Comparison of ENCODE assay signal across 1 cellular context in the genomic region with DNA sequence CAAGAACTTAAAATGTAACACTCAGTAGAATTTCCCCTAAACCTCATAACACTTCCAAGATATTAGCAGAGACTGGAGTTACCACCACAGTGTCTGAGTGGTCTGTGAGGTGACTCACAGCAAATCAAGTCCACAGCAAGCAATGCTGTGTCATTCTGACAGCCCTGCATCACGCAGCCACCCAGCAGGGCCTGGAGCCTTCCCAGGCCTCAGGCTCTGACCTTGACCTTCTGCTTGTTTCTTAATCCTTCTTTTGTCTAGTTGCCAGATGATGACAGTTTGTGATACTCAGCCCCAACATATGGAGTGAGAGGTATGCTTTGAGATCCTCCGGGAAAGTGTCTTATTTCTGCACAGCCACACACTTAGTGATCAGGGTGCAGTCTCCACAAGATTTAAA.
TF ChIP-seq lines count a peak whose summit lies in the region.

No MANE protein-coding gene starts in this region.

TF ChIP-seq in HepG2, 621 proteins besides CTCF, POLR2A, EP300 and RAD21 (continued from another document):
- TF ChIP-seq LRRFIP1 (CRISPR knock-in tag; conservative IDR thresholded peaks at IDR 0.05) (no peak), ZNF543 (CRISPR knock-in tag; IDR thresholded peaks at IDR 0.05) (no peak), ZNF317 (CRISPR knock-in tag; IDR thresholded peaks at IDR 0.05) (no peak), MAFG (CRISPR knock-in tag; IDR thresholded peaks at IDR 0.05) (no peak), RFX5 (IDR thresholded peaks at IDR 0.05; ENCODE audit: low read depth, low read length) (no peak), TEAD3 (CRISPR knock-in tag; optimal IDR thresholded peaks at IDR 0.05; ENCODE audit: borderline replicate concordance) (no peak), KLF16 (CRISPR knock-in tag; IDR thresholded peaks at IDR 0.05) (no peak), SKI (IDR thresholded peaks at IDR 0.05; ENCODE audit: partially characterized antibody) (peak; percentile 54), RXRA (CRISPR knock-in tag; IDR thresholded peaks at IDR 0.05) (peak; percentile 71; the same call in 1 of the 2 replicates), ATRX (CRISPR knock-in tag; IDR thresholded peaks at IDR 0.05; ENCODE audit: borderline replicate concordance) (no peak), SRF (IDR thresholded peaks at IDR 0.05; ENCODE audit: low read depth, low read length) (no peak), REPIN1 (CRISPR knock-in tag; IDR thresholded peaks at IDR 0.05; ENCODE audit: borderline replicate concordance, low read depth) (no peak), HNRNPLL (IDR thresholded peaks at IDR 0.05; ENCODE audit: low read depth, low read length, poor library complexity, severe bottlenecking) (no peak), RARA (CRISPR knock-in tag; IDR thresholded peaks at IDR 0.05) (peak; percentile 81), IRF1 (CRISPR knock-in tag; IDR thresholded peaks at IDR 0.05; ENCODE audit: low read depth) (no peak)
- TF ChIP-seq, protein P1, sequence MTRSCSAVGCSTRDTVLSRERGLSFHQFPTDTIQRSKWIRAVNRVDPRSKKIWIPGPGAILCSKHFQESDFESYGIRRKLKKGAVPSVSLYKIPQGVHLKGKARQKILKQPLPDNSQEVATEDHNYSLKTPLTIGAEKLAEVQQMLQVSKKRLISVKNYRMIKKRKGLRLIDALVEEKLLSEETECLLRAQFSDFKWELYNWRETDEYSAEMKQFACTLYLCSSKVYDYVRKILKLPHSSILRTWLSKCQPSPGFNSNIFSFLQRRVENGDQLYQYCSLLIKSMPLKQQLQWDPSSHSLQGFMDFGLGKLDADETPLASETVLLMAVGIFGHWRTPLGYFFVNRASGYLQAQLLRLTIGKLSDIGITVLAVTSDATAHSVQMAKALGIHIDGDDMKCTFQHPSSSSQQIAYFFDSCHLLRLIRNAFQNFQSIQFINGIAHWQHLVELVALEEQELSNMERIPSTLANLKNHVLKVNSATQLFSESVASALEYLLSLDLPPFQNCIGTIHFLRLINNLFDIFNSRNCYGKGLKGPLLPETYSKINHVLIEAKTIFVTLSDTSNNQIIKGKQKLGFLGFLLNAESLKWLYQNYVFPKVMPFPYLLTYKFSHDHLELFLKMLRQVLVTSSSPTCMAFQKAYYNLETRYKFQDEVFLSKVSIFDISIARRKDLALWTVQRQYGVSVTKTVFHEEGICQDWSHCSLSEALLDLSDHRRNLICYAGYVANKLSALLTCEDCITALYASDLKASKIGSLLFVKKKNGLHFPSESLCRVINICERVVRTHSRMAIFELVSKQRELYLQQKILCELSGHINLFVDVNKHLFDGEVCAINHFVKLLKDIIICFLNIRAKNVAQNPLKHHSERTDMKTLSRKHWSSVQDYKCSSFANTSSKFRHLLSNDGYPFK (CRISPR knock-in tag; IDR thresholded peaks at IDR 0.05; ENCODE audit: borderline replicate concordance), result no peak
- TF ChIP-seq, protein P2, sequence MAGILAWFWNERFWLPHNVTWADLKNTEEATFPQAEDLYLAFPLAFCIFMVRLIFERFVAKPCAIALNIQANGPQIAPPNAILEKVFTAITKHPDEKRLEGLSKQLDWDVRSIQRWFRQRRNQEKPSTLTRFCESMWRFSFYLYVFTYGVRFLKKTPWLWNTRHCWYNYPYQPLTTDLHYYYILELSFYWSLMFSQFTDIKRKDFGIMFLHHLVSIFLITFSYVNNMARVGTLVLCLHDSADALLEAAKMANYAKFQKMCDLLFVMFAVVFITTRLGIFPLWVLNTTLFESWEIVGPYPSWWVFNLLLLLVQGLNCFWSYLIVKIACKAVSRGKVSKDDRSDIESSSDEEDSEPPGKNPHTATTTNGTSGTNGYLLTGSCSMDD (CRISPR knock-in tag; IDR thresholded peaks at IDR 0.05), result no peak
- TF ChIP-seq, protein P3, sequence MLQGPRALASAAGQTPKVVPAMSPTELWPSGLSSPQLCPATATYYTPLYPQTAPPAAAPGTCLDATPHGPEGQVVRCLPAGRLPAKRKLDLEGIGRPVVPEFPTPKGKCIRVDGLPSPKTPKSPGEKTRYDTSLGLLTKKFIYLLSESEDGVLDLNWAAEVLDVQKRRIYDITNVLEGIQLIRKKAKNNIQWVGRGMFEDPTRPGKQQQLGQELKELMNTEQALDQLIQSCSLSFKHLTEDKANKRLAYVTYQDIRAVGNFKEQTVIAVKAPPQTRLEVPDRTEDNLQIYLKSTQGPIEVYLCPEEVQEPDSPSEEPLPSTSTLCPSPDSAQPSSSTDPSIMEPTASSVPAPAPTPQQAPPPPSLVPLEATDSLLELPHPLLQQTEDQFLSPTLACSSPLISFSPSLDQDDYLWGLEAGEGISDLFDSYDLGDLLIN (CRISPR knock-in tag; IDR thresholded peaks at IDR 0.05; ENCODE audit: borderline replicate concordance), result no peak
